5 cellular contexts compared by ENCODE assay signal in genomic region chr1:148452845-148453244, GRCh38. TPM values are rescaled to one million over a fixed set of nuclear protein-coding genes. Genes with fewer than 3 reads are reported as not detected.
"Had no signal": no experiment of that assay in that cellular context is flagged by ENCODE, and none has a peak within 500 bp of the region (broad histone marks: within the 10 kb centered on the region; RNA-seq: fewer than 3 reads in every experiment).

No MANE protein-coding gene starts in this region.

RNA-seq across cellular contexts. Expression of gene PPIAL4G, which starts 30.3 kb away (rescaled TPM):
- total RNA-seq: activated T-cell treated with anti-CD3 and anti-CD28 coated beads, Interleukin-2, amount 50 U/mL, for 4 hours; dermis microvascular lymphatic vessel endothelial cell; epithelial cell of proximal tubule; left ventricle myocardium inferior had no signal
- polyA plus RNA-seq: urinary bladder had no signal
